Comparison of ENCODE assay signal across 8 cellular contexts in genomic region chr9:131678499-131679111, GRCh38.
A peak's percentile ranks its signal among the peaks of the same experiment; 100 is the strongest.
DNase-seq lines count a peak whose midpoint lies in the region; ATAC-seq and TF ChIP-seq lines count a peak whose summit lies in the region.

No MANE protein-coding gene starts in this region.

- peaks cover 81% of the 10 kb centered on the region for H3K4me1 Mint-ChIP-seq in central memory CD8-positive, alpha-beta T cell

- H3K36me3 Mint-ChIP-seq in central memory CD8-positive, alpha-beta T cell (ENCODE audit: insufficient read depth), result peaks cover 3% of the 10 kb centered on the region

- no peaks in the 10 kb centered on the region for H3K9me3 Mint-ChIP-seq in central memory CD8-positive, alpha-beta T cell

- TF ChIP-seq CTCF in GM10266 (IDR thresholded peaks at IDR 0.05; ENCODE audit: control insufficient read depth, insufficient read depth, low read depth, missing control alignments) (no peak), lower leg skin (IDR thresholded peaks at IDR 0.05) (no peak)

- no peak for TF ChIP-seq POLR2A in lower leg skin (IDR thresholded peaks at IDR 0.05)

- H3K27ac Mint-ChIP-seq in central memory CD8-positive, alpha-beta T cell (ENCODE audit: low read depth), result peak overlapping the region; percentile 99

- WGBS in lower leg skin, 2 donors, result 10 to 13% methylated on average over 4 to 5 of the region's 5 CpGs

- no peaks in the 10 kb centered on the region; the same call in 1 of the 2 replicates for H3K36me3 ChIP-seq in HAP-1 (replicated peaks)
- no peaks in the 10 kb centered on the region for H3K36me3 ChIP-seq in MG63

- H3K4me3 ChIP-seq in HAP-1 (no peak overlapping the region), MG63 (no peak overlapping the region), lower leg skin (ENCODE audit: low read depth, poor library complexity, severe bottlenecking) (no peak overlapping the region)

- peak; percentile 100 for ATAC-seq in activated CD4-positive, CD25-positive, alpha-beta regulatory T cell treated with anti-CD3 and anti-CD28 coated beads, Interleukin-2, amount 50 U/mL, for 24 hours
- ATAC-seq in central memory CD8-positive, alpha-beta T cell (replicated peaks; ENCODE audit: extremely low read depth, poor library complexity, severe bottlenecking), result peak; percentile 95

- H3K4me1 ChIP-seq in HAP-1, result peaks cover 32% of the 10 kb centered on the region

- DNase-seq in GM10266 (ENCODE audit: extremely low spot score) (peak; percentile 84), HAP-1 (ENCODE audit: low spot score in 2 of 2) (peak; percentile 68 to 75), MG63 (peak; percentile 96), lower leg skin (ENCODE audit: low spot score in 2 of 2) (peak; percentile 84 to 93), NCI-H1436 (lab: John Stamatoyannopoulos, UW) (no peak)
- peak; percentile 44 to 76 for DNase-seq in central memory CD8-positive, alpha-beta T cell (ENCODE audit: low spot score in 2 of 2)
- peak; percentile 68 for DNase-seq in stimulated activated CD8-positive, alpha-beta memory T cell treated with anti-CD3 and anti-CD28 coated beads, Interleukin-12 subunit alpha, Interleukin-12 subunit beta, amount 100 ng/mL, for 1 hour (ENCODE audit: low read depth)

- in situ Hi-C loops in HAP-1 (cut with MboI; ENCODE audit: low sequenced_read_pairs), result no loop called here

- no peaks in the 10 kb centered on the region for H3K27me3 ChIP-seq in HAP-1 (ENCODE audit: low read depth)
- H3K27me3 ChIP-seq in MG63, result no peaks in the 10 kb centered on the region

- peak overlapping the region; percentile 72 for H3K4me3 Mint-ChIP-seq in central memory CD8-positive, alpha-beta T cell

- no peaks in the 10 kb centered on the region for H3K27me3 Mint-ChIP-seq in central memory CD8-positive, alpha-beta T cell

- H3K9me3 ChIP-seq in HAP-1 (no peaks in the 10 kb centered on the region), MG63 (no peaks in the 10 kb centered on the region; the same call in none of the 2 replicates)

- intact Hi-C loops in lower leg skin (cut with DNase I; ENCODE audit: low total_unique reads), result no loop called here
